9 cellular contexts compared by ENCODE assay signal in genomic region chr2:176118606-176119370, GRCh38. TPM values are rescaled to one million over a fixed set of nuclear protein-coding genes. Genes with fewer than 3 reads are reported as not detected.
DNase-seq lines count a peak whose midpoint lies in the region; ATAC-seq and TF ChIP-seq lines count a peak whose summit lies in the region.
"Had no signal": no experiment of that assay in that cellular context is flagged by ENCODE, and none has a peak within 500 bp of the region (broad histone marks: within the 10 kb centered on the region; RNA-seq: fewer than 3 reads in every experiment).

No MANE protein-coding gene starts in this region.

- H3K4me3 Mint-ChIP-seq in activated CD8-positive, alpha-beta T cell treated with anti-CD3 and anti-CD28 coated beads for 36 hours: no peak overlapping the region
- no peak overlapping the region for H3K4me3 Mint-ChIP-seq in activated CD8-positive, alpha-beta T cell treated with anti-CD3 and anti-CD28 coated beads, Interleukin-2, amount 10 ng/mL, durations not matched to agents 7 days and 5 days
- H3K4me3 Mint-ChIP-seq in activated T-cell treated with anti-CD3 and anti-CD28 coated beads, Interleukin-2, amount 50 U/mL, for 4 hours: no peak overlapping the region
- H3K4me3 Mint-ChIP-seq: activated B cell treated with CpG ODN at 0.5 μM for 24 hours had no signal

- H3K27ac ChIP-seq in smooth muscle cell (ENCODE audit: low read depth): no peak overlapping the region

- DNase-seq in activated CD8-positive, alpha-beta T cell treated with anti-CD3 and anti-CD28 coated beads for 36 hours: peak; percentile 68
- DNase-seq in activated CD8-positive, alpha-beta T cell treated with anti-CD3 and anti-CD28 coated beads, Interleukin-2, amount 10 ng/mL, durations not matched to agents 7 days and 5 days: no peak
- DNase-seq in NCI-H2107 (lab: John Stamatoyannopoulos, UW) (peak; percentile 92), choroid plexus epithelial cell (ENCODE audit: low read depth) (no peak), smooth muscle cell (lab: John Stamatoyannopoulos, UW; ENCODE audit: unreplicated experiment) (no peak), HEK293T (ENCODE audit: extremely low spot score) (no peak)
- no peak for DNase-seq in activated T-cell treated with anti-CD3 and anti-CD28 coated beads, Interleukin-2, amount 50 U/mL, for 4 hours
- DNase-seq: activated B cell treated with CpG ODN at 0.5 μM for 24 hours had no signal

- H3K4me3 ChIP-seq in choroid plexus epithelial cell (ENCODE audit: low read depth, low read length) (no peak overlapping the region), smooth muscle cell (no peak overlapping the region)

- peaks cover 98% of the 10 kb centered on the region for H4K20me1 ChIP-seq in smooth muscle cell (ENCODE audit: low read depth)

- no peak overlapping the region for H3K9ac ChIP-seq in smooth muscle cell (ENCODE audit: low read depth)

- no peaks in the 10 kb centered on the region for H3K36me3 Mint-ChIP-seq in activated CD8-positive, alpha-beta T cell treated with anti-CD3 and anti-CD28 coated beads for 36 hours (ENCODE audit: low read depth)
- peaks cover 5% of the 10 kb centered on the region for H3K36me3 Mint-ChIP-seq in activated CD8-positive, alpha-beta T cell treated with anti-CD3 and anti-CD28 coated beads, Interleukin-2, amount 10 ng/mL, durations not matched to agents 7 days and 5 days (ENCODE audit: low read depth)
- peaks cover 1% of the 10 kb centered on the region for H3K36me3 Mint-ChIP-seq in activated T-cell treated with anti-CD3 and anti-CD28 coated beads, Interleukin-2, amount 50 U/mL, for 4 hours (ENCODE audit: insufficient read depth)

- CTCF ChIA-PET in activated CD8-positive, alpha-beta T cell treated with anti-CD3 and anti-CD28 coated beads for 36 hours (lab: Charles Lee): interaction anchor here (1.0 kb wide), 1 partner anchor 8 kb away, joined by 3 read pairs; no protein-coding TSS in a partner anchor
- CTCF ChIA-PET in activated CD8-positive, alpha-beta T cell treated with anti-CD3 and anti-CD28 coated beads, Interleukin-2, amount 10 ng/mL, durations not matched to agents 7 days and 5 days (lab: Charles Lee): no interaction called here
- CTCF ChIA-PET in HEK293T (lab: Yijun Ruan, JAX): no interaction called here

- H3F3A ChIP-seq in smooth muscle cell (ENCODE audit: low read depth): no peaks in the 10 kb centered on the region

- intact Hi-C loops in activated CD8-positive, alpha-beta T cell treated with anti-CD3 and anti-CD28 coated beads for 36 hours (cut with micrococcal nuclease): no loop called here

- no peaks in the 10 kb centered on the region for H3K9me3 ChIP-seq in smooth muscle cell (replicated peaks; ENCODE audit: low read depth)

- peaks cover 74% of the 10 kb centered on the region for H3K27me3 Mint-ChIP-seq in activated CD8-positive, alpha-beta T cell treated with anti-CD3 and anti-CD28 coated beads for 36 hours
- H3K27me3 Mint-ChIP-seq in activated CD8-positive, alpha-beta T cell treated with anti-CD3 and anti-CD28 coated beads, Interleukin-2, amount 10 ng/mL, durations not matched to agents 7 days and 5 days (ENCODE audit: low read depth): peaks cover 81% of the 10 kb centered on the region
- H3K27me3 Mint-ChIP-seq in activated T-cell treated with anti-CD3 and anti-CD28 coated beads, Interleukin-2, amount 50 U/mL, for 4 hours (ENCODE audit: low read depth): peaks cover 87% of the 10 kb centered on the region

- peaks cover 6% of the 10 kb centered on the region for H3K9me3 Mint-ChIP-seq in activated CD8-positive, alpha-beta T cell treated with anti-CD3 and anti-CD28 coated beads for 36 hours
- H3K9me3 Mint-ChIP-seq in activated CD8-positive, alpha-beta T cell treated with anti-CD3 and anti-CD28 coated beads, Interleukin-2, amount 10 ng/mL, durations not matched to agents 7 days and 5 days (ENCODE audit: insufficient read depth): peaks cover 6% of the 10 kb centered on the region
- peaks cover 7% of the 10 kb centered on the region for H3K9me3 Mint-ChIP-seq in activated T-cell treated with anti-CD3 and anti-CD28 coated beads, Interleukin-2, amount 50 U/mL, for 4 hours
- H3K9me3 Mint-ChIP-seq: activated B cell treated with CpG ODN at 0.5 μM for 24 hours had no signal

- peak; percentile 68 for TF ChIP-seq CTCF in activated CD8-positive, alpha-beta T cell treated with anti-CD3 and anti-CD28 coated beads for 36 hours (IDR thresholded peaks at IDR 0.05)
- peak; percentile 24 for TF ChIP-seq CTCF in choroid plexus epithelial cell (conservative IDR thresholded peaks at IDR 0.05; ENCODE audit: low read depth, low read length)
- peak; percentile 49 for TF ChIP-seq CTCF in smooth muscle cell (IDR thresholded peaks at IDR 0.05; ENCODE audit: borderline replicate concordance, insufficient read depth, poor library complexity, severe bottlenecking)

- no peak overlapping the region for H3K4me2 ChIP-seq in smooth muscle cell

- POLR2A ChIA-PET in activated CD8-positive, alpha-beta T cell treated with anti-CD3 and anti-CD28 coated beads for 36 hours (lab: Charles Lee): no interaction called here
- POLR2A ChIA-PET in activated CD8-positive, alpha-beta T cell treated with anti-CD3 and anti-CD28 coated beads, Interleukin-2, amount 10 ng/mL, durations not matched to agents 7 days and 5 days (lab: Charles Lee): no interaction called here
- POLR2A ChIA-PET in HEK293T (lab: Yijun Ruan, JAX): no interaction called here

- peaks cover 100% of the 10 kb centered on the region for H3K27me3 ChIP-seq in smooth muscle cell (ENCODE audit: low read depth)

- peaks cover 3% of the 10 kb centered on the region for H3K79me2 ChIP-seq in smooth muscle cell (ENCODE audit: low read depth)

- no peak for ATAC-seq in activated CD8-positive, alpha-beta T cell treated with anti-CD3 and anti-CD28 coated beads for 36 hours
- no peak for ATAC-seq in activated CD8-positive, alpha-beta T cell treated with anti-CD3 and anti-CD28 coated beads, Interleukin-2, amount 10 ng/mL, durations not matched to agents 7 days and 5 days
- ATAC-seq in HG03442 (IDR thresholded peaks at IDR 0.05; ENCODE audit: unreplicated experiment): no peak
- no peak for ATAC-seq in activated T-cell treated with anti-CD3 and anti-CD28 coated beads, Interleukin-2, amount 50 U/mL, for 4 hours

- 41% methylated on average over 24 of the region's 24 CpGs for WGBS in smooth muscle cell (ENCODE audit: low lambda C conversion rate)

- peaks cover 7% of the 10 kb centered on the region for H3K4me1 Mint-ChIP-seq in activated CD8-positive, alpha-beta T cell treated with anti-CD3 and anti-CD28 coated beads for 36 hours (ENCODE audit: low read depth)
- no peaks in the 10 kb centered on the region for H3K4me1 Mint-ChIP-seq in activated CD8-positive, alpha-beta T cell treated with anti-CD3 and anti-CD28 coated beads, Interleukin-2, amount 10 ng/mL, durations not matched to agents 7 days and 5 days (ENCODE audit: low read depth)
- peaks cover 8% of the 10 kb centered on the region for H3K4me1 Mint-ChIP-seq in activated T-cell treated with anti-CD3 and anti-CD28 coated beads, Interleukin-2, amount 50 U/mL, for 4 hours (ENCODE audit: low read depth)

- H3K36me3 ChIP-seq in smooth muscle cell (ENCODE audit: low read depth): no peaks in the 10 kb centered on the region

- H3K4me1 ChIP-seq in smooth muscle cell (ENCODE audit: low read depth): no peaks in the 10 kb centered on the region

- H3K27ac Mint-ChIP-seq in activated CD8-positive, alpha-beta T cell treated with anti-CD3 and anti-CD28 coated beads for 36 hours: no peak overlapping the region
- H3K27ac Mint-ChIP-seq in activated CD8-positive, alpha-beta T cell treated with anti-CD3 and anti-CD28 coated beads, Interleukin-2, amount 10 ng/mL, durations not matched to agents 7 days and 5 days: no peak overlapping the region
- H3K27ac Mint-ChIP-seq: activated B cell treated with CpG ODN at 0.5 μM for 24 hours had no signal

- H2AFZ ChIP-seq in smooth muscle cell (ENCODE audit: low read depth): no peak overlapping the region

TF ChIP-seq in HEK293T, 16 proteins besides CTCF, POLR2A, EP300 and RAD21:
- TF ChIP-seq L3MBTL2 (conservative IDR thresholded peaks at IDR 0.05): no peak

RNA-seq across cellular contexts. Expression of gene HOXD10, which starts 2.2 kb away (rescaled TPM):
- not detected for total RNA-seq in activated CD8-positive, alpha-beta T cell treated with anti-CD3 and anti-CD28 coated beads for 36 hours
- total RNA-seq in activated CD8-positive, alpha-beta T cell treated with anti-CD3 and anti-CD28 coated beads, Interleukin-2, amount 10 ng/mL, durations not matched to agents 7 days and 5 days: not detected
- total RNA-seq in smooth muscle cell: 6.7 and 9.9 TPM in 2 replicates
- polyA plus RNA-seq in smooth muscle cell: 10.6 and 11.4 TPM in 2 replicates
- not detected for total RNA-seq in activated T-cell treated with anti-CD3 and anti-CD28 coated beads, Interleukin-2, amount 50 U/mL, for 4 hours
- total RNA-seq: activated B cell treated with CpG ODN at 0.5 μM for 24 hours had no signal

RNA-seq across cellular contexts. Expression of gene HOXD9, which starts 3.7 kb away (rescaled TPM):
- not detected for total RNA-seq in activated CD8-positive, alpha-beta T cell treated with anti-CD3 and anti-CD28 coated beads for 36 hours
- total RNA-seq in activated CD8-positive, alpha-beta T cell treated with anti-CD3 and anti-CD28 coated beads, Interleukin-2, amount 10 ng/mL, durations not matched to agents 7 days and 5 days: not detected
- total RNA-seq in smooth muscle cell: 0.45 and 0.49 TPM in 2 replicates
- polyA plus RNA-seq in smooth muscle cell: 1.4 and 2.2 TPM in 2 replicates
- total RNA-seq in activated T-cell treated with anti-CD3 and anti-CD28 coated beads, Interleukin-2, amount 50 U/mL, for 4 hours: not detected
- total RNA-seq: activated B cell treated with CpG ODN at 0.5 μM for 24 hours had no signal

RNA-seq across cellular contexts. Expression of gene HOXD8, which starts 10.7 kb away (rescaled TPM):
- not detected for total RNA-seq in activated CD8-positive, alpha-beta T cell treated with anti-CD3 and anti-CD28 coated beads for 36 hours
- total RNA-seq in activated CD8-positive, alpha-beta T cell treated with anti-CD3 and anti-CD28 coated beads, Interleukin-2, amount 10 ng/mL, durations not matched to agents 7 days and 5 days: not detected
- total RNA-seq in smooth muscle cell: 0.13 and 2.0 TPM in 2 replicates
- polyA plus RNA-seq in smooth muscle cell: not detected in 2 replicates
- total RNA-seq in activated T-cell treated with anti-CD3 and anti-CD28 coated beads, Interleukin-2, amount 50 U/mL, for 4 hours: under 1 TPM in 1 of 3 donors, not detected in 2; 0.11 TPM
- total RNA-seq: activated B cell treated with CpG ODN at 0.5 μM for 24 hours had no signal

RNA-seq across cellular contexts. Expression of gene HOXD11, which starts 11.7 kb away (rescaled TPM):
- total RNA-seq in activated CD8-positive, alpha-beta T cell treated with anti-CD3 and anti-CD28 coated beads for 36 hours: not detected
- not detected for total RNA-seq in activated CD8-positive, alpha-beta T cell treated with anti-CD3 and anti-CD28 coated beads, Interleukin-2, amount 10 ng/mL, durations not matched to agents 7 days and 5 days
- 4.4 and 9.8 TPM in 2 replicates for total RNA-seq in smooth muscle cell
- polyA plus RNA-seq in smooth muscle cell: 7.9 and 9.0 TPM in 2 replicates
- not detected for total RNA-seq in activated T-cell treated with anti-CD3 and anti-CD28 coated beads, Interleukin-2, amount 50 U/mL, for 4 hours
- total RNA-seq: activated B cell treated with CpG ODN at 0.5 μM for 24 hours had no signal

RNA-seq across cellular contexts. Expression of gene HOXD12, which starts 19.2 kb away (rescaled TPM):
- not detected for total RNA-seq in activated CD8-positive, alpha-beta T cell treated with anti-CD3 and anti-CD28 coated beads for 36 hours
- total RNA-seq in activated CD8-positive, alpha-beta T cell treated with anti-CD3 and anti-CD28 coated beads, Interleukin-2, amount 10 ng/mL, durations not matched to agents 7 days and 5 days: not detected
- total RNA-seq in smooth muscle cell: 0.54 TPM in 1 of 2 replicates, not detected in the other
- polyA plus RNA-seq in smooth muscle cell: not detected in 2 replicates
- total RNA-seq in activated T-cell treated with anti-CD3 and anti-CD28 coated beads, Interleukin-2, amount 50 U/mL, for 4 hours: not detected
- total RNA-seq: activated B cell treated with CpG ODN at 0.5 μM for 24 hours had no signal

Comparison
In these comparisons a context has a peak if more than half of its experiments do, and no peak if none do; other contexts are left out.
1. DNase-seq: peak in activated CD8-positive, alpha-beta T cell treated with anti-CD3 and anti-CD28 coated beads for 36 hours (single experiment) and NCI-H2107 (single experiment); none in activated CD8-positive, alpha-beta T cell treated with anti-CD3 and anti-CD28 coated beads, Interleukin-2, amount 10 ng/mL, durations not matched to agents 7 days and 5 days (single experiment), choroid plexus epithelial cell (single experiment), smooth muscle cell (single experiment), HEK293T (single experiment) and activated T-cell treated with anti-CD3 and anti-CD28 coated beads, Interleukin-2, amount 50 U/mL, for 4 hours (single experiment).
2. Peak in every context shown above with its lines, with median percentiles within 50 percentile points of each other: CTCF ChIP-seq.